Comparison of ENCODE assay signal across 32 cellular contexts in genomic region chr19:33674575-33675367, GRCh38. TPM values are rescaled to one million over a fixed set of nuclear protein-coding genes. Genes with fewer than 3 reads are reported as not detected.
DNase-seq lines count a peak whose midpoint lies in the region; TF ChIP-seq lines count a peak whose summit lies in the region.
"Had no signal": no experiment of that assay in that cellular context is flagged by ENCODE, and none has a peak within 500 bp of the region (broad histone marks: within the 10 kb centered on the region; RNA-seq: fewer than 3 reads in every experiment).

No MANE protein-coding gene starts in this region.

- intact Hi-C loops in vagina (cut with DNase I), result no loop called here

- peaks cover 24% of the 10 kb centered on the region for H3K27me3 Mint-ChIP-seq in brain

- no peak overlapping the region for H2BK15ac ChIP-seq in neuronal stem cell (ENCODE audit: low read length)

- peak overlapping the region; percentile 16 for H2BK12ac ChIP-seq in neuronal stem cell (ENCODE audit: low read length)

- peaks cover 0 to 2% (median 0%) of the 10 kb centered on the region in 5 experiments for H3K9me3 Mint-ChIP-seq in brain
- H3K9me3 Mint-ChIP-seq: activated naive CD4-positive, alpha-beta T cell treated with anti-CD3 and anti-CD28 coated beads, Interleukin-2, amount 50 U/mL, for 72 hours; nephron progenitor cell had no signal

- H2BK5ac ChIP-seq in neuronal stem cell (ENCODE audit: low read length), result no peak overlapping the region

- H2BK120ac ChIP-seq in neuronal stem cell (ENCODE audit: low read depth, low read length), result no peak overlapping the region

- H3K4me2 ChIP-seq in neuronal stem cell (ENCODE audit: insufficient read depth, low read length, poor library complexity, severe bottlenecking), result no peak overlapping the region
- H3K4me2 ChIP-seq: smooth muscle cell had no signal

- no peak overlapping the region for H3K4me3 ChIP-seq in neuronal stem cell (ENCODE audit: low read length in 2 of 2)
- no peak overlapping the region for H3K4me3 ChIP-seq in vagina
- H3K4me3 ChIP-seq: BLaER1 treated with 17β-estradiol and CSF1 and Interleukin-3, amounts not matched to agents 10 nM and 100 nM; gastrocnemius medialis; HAP-1; K562; pancreas; smooth muscle cell had no signal

- H3K79me1 ChIP-seq in neuronal stem cell (ENCODE audit: low read depth, low read length), result no peaks in the 10 kb centered on the region

- TF ChIP-seq POLR2A in vagina (IDR thresholded peaks at IDR 0.05), result no peak

- H3K23ac ChIP-seq in neuronal stem cell (ENCODE audit: low read depth, low read length, poor library complexity), result no peak overlapping the region

- no peak overlapping the region for H3K14ac ChIP-seq in neuronal stem cell (ENCODE audit: low read length)

- H2AK5ac ChIP-seq in neuronal stem cell (ENCODE audit: low read depth, low read length), result no peak overlapping the region

- no peak overlapping the region for H4K91ac ChIP-seq in neuronal stem cell (ENCODE audit: low read depth, low read length, poor library complexity)

- peaks cover 22% of the 10 kb centered on the region for H3K4me1 Mint-ChIP-seq in brain
- H3K4me1 Mint-ChIP-seq: activated T-helper 17 cell treated with anti-CD3 and anti-CD28 coated beads, Interleukin-2, amount 50 U/mL, for 72 hours; nephron progenitor cell had no signal

- peak overlapping the region in 3 of 5 experiments; percentile 43 to 73 (median 71) for H3K27ac Mint-ChIP-seq in brain
- H3K27ac Mint-ChIP-seq: activated naive CD4-positive, alpha-beta T cell treated with anti-CD3 and anti-CD28 coated beads, Interleukin-2, amount 50 U/mL, for 72 hours; activated T-helper 17 cell treated with anti-CD3 and anti-CD28 coated beads, Interleukin-2, amount 50 U/mL, for 72 hours; nephron progenitor cell had no signal

- no peak overlapping the region for H3K4ac ChIP-seq in neuronal stem cell (ENCODE audit: low read length)

- H3K4me3 Mint-ChIP-seq in brain, result no peak overlapping the region
- H3K4me3 Mint-ChIP-seq: activated T-helper 17 cell treated with anti-CD3 and anti-CD28 coated beads, Interleukin-2, amount 50 U/mL, for 72 hours; nephron progenitor cell had no signal

- H2AFZ ChIP-seq in neuronal stem cell (ENCODE audit: low read length), result no peak overlapping the region

- DNase-seq in activated effector memory CD4-positive, alpha-beta T cell treated with anti-CD3 and anti-CD28 coated beads, Interleukin-2, amount 50 U/mL, for 16 hours, result peak; percentile 37
- no peak for DNase-seq in activated effector memory CD4-positive, alpha-beta T cell treated with Interleukin-2 at 50 U/mL for 16 hours
- DNase-seq in neuronal stem cell (ENCODE audit: low spot score) (no peak), vagina (ENCODE audit: extremely low spot score in 2 of 2) (peak; percentile 44 to 79), OCI-M1 (lab: John Stamatoyannopoulos, UW) (no peak), NOMO-1 (lab: John Stamatoyannopoulos, UW; ENCODE audit: unreplicated experiment in 2 of 2) (no peak)
- DNase-seq: activated CD4-positive, alpha-beta T cell treated with anti-CD3 and anti-CD28 coated beads, Interleukin-2, amount 50 U/mL, for 48 hours; activated CD4-positive, CD25-positive, alpha-beta regulatory T cell treated with anti-CD3 and anti-CD28 coated beads, Interleukin-2, amount 50 U/mL, for 72 hours; amygdala; DMS53; gastrocnemius medialis; hippocampal formation; left colon; NCI-H2081; NCI-H345; nephron progenitor cell; NK-92 treated with Interleukin-12 subunit alpha and Interleukin-12 subunit beta, amount 100 ng/mL, for 24 hours; pancreas; Right ventricle myocardium superior; stimulated activated CD4-positive, alpha-beta T cell treated with anti-CD3 and anti-CD28 coated beads, Interleukin-1b, Interleukin-23, amount 100 ng/mL, for 48 hours; stimulated activated naive CD4-positive, alpha-beta T cell treated with Interleukin-2 at 50 U/mL for 16 hours had no signal

- WGBS in neuronal stem cell (ENCODE audit: extremely low coverage in 2 of 2, insufficient read length in 2 of 2, insufficient replicate concordance in 1 of 2), 2 donors, result no CpG with 5 or more reads among the region's 11 CpGs

- no peaks in the 10 kb centered on the region for H3K9me3 ChIP-seq in neuronal stem cell (replicated peaks in 1 of 2; ENCODE audit: control insufficient read depth in 2 of 2, insufficient read depth in 1 of 2, low read depth in 1 of 2, low read length in 2 of 2)
- no peaks in the 10 kb centered on the region for H3K9me3 ChIP-seq in vagina
- H3K9me3 ChIP-seq: BLaER1 treated with 17β-estradiol and CSF1 and Interleukin-3, amounts not matched to agents 10 nM and 100 nM; gastrocnemius medialis; HAP-1; pancreas had no signal

- no peak overlapping the region for H4K8ac ChIP-seq in neuronal stem cell (ENCODE audit: low read depth, low read length)

- H3K9ac ChIP-seq in neuronal stem cell (ENCODE audit: low read depth, low read length, poor library complexity), result no peak overlapping the region
- H3K9ac ChIP-seq: BLaER1 treated with 17β-estradiol and CSF1 and Interleukin-3, amounts not matched to agents 10 nM and 100 nM had no signal

- H3K36me3 ChIP-seq in neuronal stem cell (replicated peaks in 1 of 2; ENCODE audit: control insufficient read depth in 2 of 2, insufficient read depth in 2 of 2, low read length in 2 of 2) (no peaks in the 10 kb centered on the region), vagina (no peaks in the 10 kb centered on the region)
- H3K36me3 ChIP-seq: BLaER1 treated with 17β-estradiol and CSF1 and Interleukin-3, amounts not matched to agents 10 nM and 100 nM; gastrocnemius medialis; HAP-1; pancreas had no signal

- H3K27ac ChIP-seq in neuronal stem cell (replicated peaks; ENCODE audit: low read length) (no peak overlapping the region), vagina (no peak overlapping the region)
- H3K27ac ChIP-seq: BLaER1 treated with 17β-estradiol and CSF1 and Interleukin-3, amounts not matched to agents 10 nM and 100 nM; gastrocnemius medialis; pancreas had no signal

- TF ChIP-seq CTCF in brain (conservative IDR thresholded peaks at IDR 0.05), result no peak
- TF ChIP-seq CTCF in vagina (IDR thresholded peaks at IDR 0.05), result no peak

- H3K27me3 ChIP-seq in neuronal stem cell (ENCODE audit: control insufficient read depth in 3 of 3, insufficient read depth in 3 of 3, low read depth in 1 of 3, low read length in 3 of 3), result peaks cover 0 to 5% (median 0%) of the 10 kb centered on the region in 3 experiments
- H3K27me3 ChIP-seq in vagina, result no peaks in the 10 kb centered on the region
- H3K27me3 ChIP-seq: pancreas had no signal

- H3K36me3 Mint-ChIP-seq in brain, result no peaks in the 10 kb centered on the region
- H3K36me3 Mint-ChIP-seq: activated naive CD4-positive, alpha-beta T cell treated with anti-CD3 and anti-CD28 coated beads, Interleukin-2, amount 50 U/mL, for 72 hours had no signal

- no peak overlapping the region for H3K18ac ChIP-seq in neuronal stem cell (ENCODE audit: low read length)

- H3K4me1 ChIP-seq in neuronal stem cell (ENCODE audit: control insufficient read depth in 2 of 2, insufficient read depth in 1 of 2, low read depth in 1 of 2, low read length in 2 of 2) (peaks cover 0 to 4% of the 10 kb centered on the region in 2 donors), vagina (no peaks in the 10 kb centered on the region)
- H3K4me1 ChIP-seq: gastrocnemius medialis, HAP-1, pancreas had no signal

RNA-seq across cellular contexts. Expression of gene CHST8, which starts 53.0 kb away (rescaled TPM):
- polyA plus RNA-seq in brain (ENCODE audit: insufficient read depth, low read depth, low replicate concordance), result 4.0 TPM
- 0.57 TPM for polyA plus RNA-seq in neuronal stem cell (2013, experiment 1 of 2)
- 0.69 TPM for polyA plus RNA-seq in neuronal stem cell (2013, experiment 2 of 2)
- 3.2 TPM for total RNA-seq in vagina
- total RNA-seq: activated naive CD4-positive, alpha-beta T cell treated with anti-CD3 and anti-CD28 coated beads, Interleukin-2, amount 50 U/mL, for 72 hours; activated T-helper 17 cell treated with anti-CD3 and anti-CD28 coated beads, Interleukin-2, amount 50 U/mL, for 72 hours; endothelial cell of umbilical vein; fibroblast of lung; left colon; M059J; Right ventricle myocardium superior; smooth muscle cell; T-helper 2 cell treated with Interferon-gamma antibody and Interleukin-4, amounts not matched to agents 100 ng/mL and 5 ng/mL, for 36 hours had no signal
- polyA plus RNA-seq: endothelial cell of umbilical vein, fibroblast of lung, K562, smooth muscle cell had no signal

Comparison
In these comparisons a context has a peak if more than half of its experiments do, and no peak if none do; other contexts are left out.
1. DNase-seq: peak in activated effector memory CD4-positive, alpha-beta T cell treated with anti-CD3 and anti-CD28 coated beads, Interleukin-2, amount 50 U/mL, for 16 hours (single experiment) and vagina (2 of 2); none in activated effector memory CD4-positive, alpha-beta T cell treated with Interleukin-2 at 50 U/mL for 16 hours (single experiment), neuronal stem cell (single experiment), OCI-M1 (single experiment) and NOMO-1 (0 of 2).